ENCODE assay signal across 1 cellular context in genomic region chr5:173671121-173671949, GRCh38.
A peak's percentile ranks its signal among the peaks of the same experiment; 100 is the strongest.
TF ChIP-seq lines count a peak whose summit lies in the region.

No MANE protein-coding gene starts in this region.

TF ChIP-seq in K562, 482 proteins besides CTCF, POLR2A, EP300 and RAD21 (continued from another document and continues in another):
- TF ChIP-seq, protein P1, sequence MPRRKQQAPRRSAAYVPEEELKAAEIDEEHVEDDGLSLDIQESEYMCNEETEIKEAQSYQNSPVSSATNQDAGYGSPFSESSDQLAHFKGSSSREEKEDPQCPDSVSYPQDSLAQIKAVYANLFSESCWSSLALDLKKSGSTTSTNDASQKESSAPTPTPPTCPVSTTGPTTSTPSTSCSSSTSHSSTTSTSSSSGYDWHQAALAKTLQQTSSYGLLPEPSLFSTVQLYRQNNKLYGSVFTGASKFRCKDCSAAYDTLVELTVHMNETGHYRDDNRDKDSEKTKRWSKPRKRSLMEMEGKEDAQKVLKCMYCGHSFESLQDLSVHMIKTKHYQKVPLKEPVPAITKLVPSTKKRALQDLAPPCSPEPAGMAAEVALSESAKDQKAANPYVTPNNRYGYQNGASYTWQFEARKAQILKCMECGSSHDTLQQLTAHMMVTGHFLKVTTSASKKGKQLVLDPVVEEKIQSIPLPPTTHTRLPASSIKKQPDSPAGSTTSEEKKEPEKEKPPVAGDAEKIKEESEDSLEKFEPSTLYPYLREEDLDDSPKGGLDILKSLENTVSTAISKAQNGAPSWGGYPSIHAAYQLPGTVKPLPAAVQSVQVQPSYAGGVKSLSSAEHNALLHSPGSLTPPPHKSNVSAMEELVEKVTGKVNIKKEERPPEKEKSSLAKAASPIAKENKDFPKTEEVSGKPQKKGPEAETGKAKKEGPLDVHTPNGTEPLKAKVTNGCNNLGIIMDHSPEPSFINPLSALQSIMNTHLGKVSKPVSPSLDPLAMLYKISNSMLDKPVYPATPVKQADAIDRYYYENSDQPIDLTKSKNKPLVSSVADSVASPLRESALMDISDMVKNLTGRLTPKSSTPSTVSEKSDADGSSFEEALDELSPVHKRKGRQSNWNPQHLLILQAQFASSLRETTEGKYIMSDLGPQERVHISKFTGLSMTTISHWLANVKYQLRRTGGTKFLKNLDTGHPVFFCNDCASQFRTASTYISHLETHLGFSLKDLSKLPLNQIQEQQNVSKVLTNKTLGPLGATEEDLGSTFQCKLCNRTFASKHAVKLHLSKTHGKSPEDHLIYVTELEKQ (CRISPR knock-in tag; IDR thresholded peaks at IDR 0.05) = 0 out of 2 replicates have a peak, but pooled peaks have one; percentile 5
- TF ChIP-seq KAT8 (IDR thresholded peaks at IDR 0.05; ENCODE audit: low read depth) = no peak
- TF ChIP-seq ZNF766 (CRISPR knock-in tag; conservative IDR thresholded peaks at IDR 0.05) = peak; percentile 84
- TF ChIP-seq HDAC8 (tag; IDR thresholded peaks at IDR 0.05) = peak; percentile 90; the same call in 1 of the 2 replicates
- TF ChIP-seq NRF1 (conservative IDR thresholded peaks at IDR 0.05 in 1 of 2, IDR thresholded peaks at IDR 0.05 in 1 of 2) = no peak
- no peak for TF ChIP-seq RFX1 (IDR thresholded peaks at IDR 0.05)
- no peak for TF ChIP-seq MLLT1 (IDR thresholded peaks at IDR 0.05)
- TF ChIP-seq HES1 (IDR thresholded peaks at IDR 0.05; ENCODE audit: low read depth) = no peak
- no peak for TF ChIP-seq KAT7 (CRISPR knock-in tag; IDR thresholded peaks at IDR 0.05; ENCODE audit: borderline replicate concordance)
- no peak for TF ChIP-seq ZNF655 (CRISPR knock-in tag; IDR thresholded peaks at IDR 0.05)
- TF ChIP-seq ZNF57 (CRISPR knock-in tag; IDR thresholded peaks at IDR 0.05) = no peak
- no peak for TF ChIP-seq TAL1 (IDR thresholded peaks at IDR 0.05)
- TF ChIP-seq ZNF23 (CRISPR knock-in tag; IDR thresholded peaks at IDR 0.05) = no peak
- TF ChIP-seq ZNF311 (CRISPR knock-in tag; IDR thresholded peaks at IDR 0.05) = no peak
- TF ChIP-seq, protein P2, sequence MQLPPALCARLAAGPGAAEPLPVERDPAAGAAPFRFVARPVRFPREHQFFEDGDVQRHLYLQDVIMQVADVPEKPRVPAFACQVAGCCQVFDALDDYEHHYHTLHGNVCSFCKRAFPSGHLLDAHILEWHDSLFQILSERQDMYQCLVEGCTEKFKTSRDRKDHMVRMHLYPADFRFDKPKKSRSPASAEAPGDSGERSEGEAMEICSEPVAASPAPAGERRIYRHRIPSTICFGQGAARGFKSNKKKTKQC (CRISPR knock-in tag; IDR thresholded peaks at IDR 0.05) = no peak
- TF ChIP-seq TCF7 (IDR thresholded peaks at IDR 0.05; ENCODE audit: borderline replicate concordance) = no peak
- TF ChIP-seq PHF8 (IDR thresholded peaks at IDR 0.05; ENCODE audit: borderline replicate concordance, low read length) = no peak
- no peak for TF ChIP-seq PRMT5 (CRISPR knock-in tag; IDR thresholded peaks at IDR 0.05)
- TF ChIP-seq, protein P3, sequence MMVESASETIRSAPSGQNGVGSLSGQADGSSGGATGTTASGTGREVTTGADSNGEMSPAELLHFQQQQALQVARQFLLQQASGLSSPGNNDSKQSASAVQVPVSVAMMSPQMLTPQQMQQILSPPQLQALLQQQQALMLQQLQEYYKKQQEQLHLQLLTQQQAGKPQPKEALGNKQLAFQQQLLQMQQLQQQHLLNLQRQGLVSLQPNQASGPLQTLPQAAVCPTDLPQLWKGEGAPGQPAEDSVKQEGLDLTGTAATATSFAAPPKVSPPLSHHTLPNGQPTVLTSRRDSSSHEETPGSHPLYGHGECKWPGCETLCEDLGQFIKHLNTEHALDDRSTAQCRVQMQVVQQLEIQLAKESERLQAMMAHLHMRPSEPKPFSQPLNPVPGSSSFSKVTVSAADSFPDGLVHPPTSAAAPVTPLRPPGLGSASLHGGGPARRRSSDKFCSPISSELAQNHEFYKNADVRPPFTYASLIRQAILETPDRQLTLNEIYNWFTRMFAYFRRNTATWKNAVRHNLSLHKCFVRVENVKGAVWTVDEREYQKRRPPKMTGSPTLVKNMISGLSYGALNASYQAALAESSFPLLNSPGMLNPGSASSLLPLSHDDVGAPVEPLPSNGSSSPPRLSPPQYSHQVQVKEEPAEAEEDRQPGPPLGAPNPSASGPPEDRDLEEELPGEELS (CRISPR knock-in tag; IDR thresholded peaks at IDR 0.05; ENCODE audit: borderline replicate concordance) = no peak
- TF ChIP-seq TCFL5 (CRISPR knock-in tag; conservative IDR thresholded peaks at IDR 0.05) = no peak
- no peak for TF ChIP-seq RBBP5 (IDR thresholded peaks at IDR 0.05; ENCODE audit: borderline replicate concordance, insufficient read depth, low read length, poor library complexity, severe bottlenecking)
- no peak for TF ChIP-seq MED1 (CRISPR knock-in tag; IDR thresholded peaks at IDR 0.05; ENCODE audit: borderline replicate concordance)
- no peak for TF ChIP-seq SP1 (CRISPR knock-in tag; IDR thresholded peaks at IDR 0.05)
- TF ChIP-seq, protein P4, sequence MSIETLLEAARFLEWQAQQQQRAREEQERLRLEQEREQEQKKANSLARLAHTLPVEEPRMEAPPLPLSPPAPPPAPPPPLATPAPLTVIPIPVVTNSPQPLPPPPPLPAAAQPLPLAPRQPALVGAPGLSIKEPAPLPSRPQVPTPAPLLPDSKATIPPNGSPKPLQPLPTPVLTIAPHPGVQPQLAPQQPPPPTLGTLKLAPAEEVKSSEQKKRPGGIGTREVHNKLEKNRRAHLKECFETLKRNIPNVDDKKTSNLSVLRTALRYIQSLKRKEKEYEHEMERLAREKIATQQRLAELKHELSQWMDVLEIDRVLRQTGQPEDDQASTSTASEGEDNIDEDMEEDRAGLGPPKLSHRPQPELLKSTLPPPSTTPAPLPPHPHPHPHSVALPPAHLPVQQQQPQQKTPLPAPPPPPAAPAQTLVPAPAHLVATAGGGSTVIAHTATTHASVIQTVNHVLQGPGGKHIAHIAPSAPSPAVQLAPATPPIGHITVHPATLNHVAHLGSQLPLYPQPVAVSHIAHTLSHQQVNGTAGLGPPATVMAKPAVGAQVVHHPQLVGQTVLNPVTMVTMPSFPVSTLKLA (conservative IDR thresholded peaks at IDR 0.05) = no peak
- TF ChIP-seq SREBF2 (CRISPR knock-in tag; IDR thresholded peaks at IDR 0.05) = no peak
- no peak for TF ChIP-seq ZBTB2 (IDR thresholded peaks at IDR 0.05)
- peak in 1 of 2 experiments; percentile 64; a peak in 1 of 4 replicates for TF ChIP-seq RCOR1 (IDR thresholded peaks at IDR 0.05; ENCODE audit: borderline replicate concordance in 1 of 2, low read depth in 2 of 2, low read length in 2 of 2)
- 0 out of 2 replicates have a peak, but pooled peaks have one; percentile 40 for TF ChIP-seq RNF2 (IDR thresholded peaks at IDR 0.05)
- no peak for TF ChIP-seq PCBP2 (IDR thresholded peaks at IDR 0.05; ENCODE audit: low read depth, low read length, poor library complexity, severe bottlenecking)
- TF ChIP-seq, protein P5, sequence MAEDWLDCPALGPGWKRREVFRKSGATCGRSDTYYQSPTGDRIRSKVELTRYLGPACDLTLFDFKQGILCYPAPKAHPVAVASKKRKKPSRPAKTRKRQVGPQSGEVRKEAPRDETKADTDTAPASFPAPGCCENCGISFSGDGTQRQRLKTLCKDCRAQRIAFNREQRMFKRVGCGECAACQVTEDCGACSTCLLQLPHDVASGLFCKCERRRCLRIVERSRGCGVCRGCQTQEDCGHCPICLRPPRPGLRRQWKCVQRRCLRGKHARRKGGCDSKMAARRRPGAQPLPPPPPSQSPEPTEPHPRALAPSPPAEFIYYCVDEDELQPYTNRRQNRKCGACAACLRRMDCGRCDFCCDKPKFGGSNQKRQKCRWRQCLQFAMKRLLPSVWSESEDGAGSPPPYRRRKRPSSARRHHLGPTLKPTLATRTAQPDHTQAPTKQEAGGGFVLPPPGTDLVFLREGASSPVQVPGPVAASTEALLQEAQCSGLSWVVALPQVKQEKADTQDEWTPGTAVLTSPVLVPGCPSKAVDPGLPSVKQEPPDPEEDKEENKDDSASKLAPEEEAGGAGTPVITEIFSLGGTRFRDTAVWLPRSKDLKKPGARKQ (CRISPR knock-in tag; IDR thresholded peaks at IDR 0.05) = no peak
- no peak for TF ChIP-seq KLF10 (CRISPR knock-in tag; IDR thresholded peaks at IDR 0.05)
- no peak for TF ChIP-seq SMAD2 (IDR thresholded peaks at IDR 0.05; ENCODE audit: low read depth, low read length)
- TF ChIP-seq, protein P6, sequence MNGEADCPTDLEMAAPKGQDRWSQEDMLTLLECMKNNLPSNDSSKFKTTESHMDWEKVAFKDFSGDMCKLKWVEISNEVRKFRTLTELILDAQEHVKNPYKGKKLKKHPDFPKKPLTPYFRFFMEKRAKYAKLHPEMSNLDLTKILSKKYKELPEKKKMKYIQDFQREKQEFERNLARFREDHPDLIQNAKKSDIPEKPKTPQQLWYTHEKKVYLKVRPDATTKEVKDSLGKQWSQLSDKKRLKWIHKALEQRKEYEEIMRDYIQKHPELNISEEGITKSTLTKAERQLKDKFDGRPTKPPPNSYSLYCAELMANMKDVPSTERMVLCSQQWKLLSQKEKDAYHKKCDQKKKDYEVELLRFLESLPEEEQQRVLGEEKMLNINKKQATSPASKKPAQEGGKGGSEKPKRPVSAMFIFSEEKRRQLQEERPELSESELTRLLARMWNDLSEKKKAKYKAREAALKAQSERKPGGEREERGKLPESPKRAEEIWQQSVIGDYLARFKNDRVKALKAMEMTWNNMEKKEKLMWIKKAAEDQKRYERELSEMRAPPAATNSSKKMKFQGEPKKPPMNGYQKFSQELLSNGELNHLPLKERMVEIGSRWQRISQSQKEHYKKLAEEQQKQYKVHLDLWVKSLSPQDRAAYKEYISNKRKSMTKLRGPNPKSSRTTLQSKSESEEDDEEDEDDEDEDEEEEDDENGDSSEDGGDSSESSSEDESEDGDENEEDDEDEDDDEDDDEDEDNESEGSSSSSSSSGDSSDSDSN (IDR thresholded peaks at IDR 0.05; ENCODE audit: borderline replicate concordance in 1 of 2, low read depth in 2 of 2, low read length in 2 of 2) = no peak
- peak; percentile 86; the same call in 1 of the 2 replicates for TF ChIP-seq BCOR (IDR thresholded peaks at IDR 0.05)
- peak; percentile 11; the same call in 1 of the 2 replicates for TF ChIP-seq HOMEZ (CRISPR knock-in tag; IDR thresholded peaks at IDR 0.05)
- no peak for TF ChIP-seq ZNF224 (CRISPR knock-in tag; IDR thresholded peaks at IDR 0.05)
- no peak for TF ChIP-seq TAF1 (IDR thresholded peaks at IDR 0.05; ENCODE audit: control insufficient read depth, extremely low read depth, insufficient read depth, low read length, severe bottlenecking)
- peak; percentile 60; the same call in 1 of the 2 replicates for TF ChIP-seq NFXL1 (CRISPR knock-in tag; IDR thresholded peaks at IDR 0.05)
- TF ChIP-seq, protein P7, sequence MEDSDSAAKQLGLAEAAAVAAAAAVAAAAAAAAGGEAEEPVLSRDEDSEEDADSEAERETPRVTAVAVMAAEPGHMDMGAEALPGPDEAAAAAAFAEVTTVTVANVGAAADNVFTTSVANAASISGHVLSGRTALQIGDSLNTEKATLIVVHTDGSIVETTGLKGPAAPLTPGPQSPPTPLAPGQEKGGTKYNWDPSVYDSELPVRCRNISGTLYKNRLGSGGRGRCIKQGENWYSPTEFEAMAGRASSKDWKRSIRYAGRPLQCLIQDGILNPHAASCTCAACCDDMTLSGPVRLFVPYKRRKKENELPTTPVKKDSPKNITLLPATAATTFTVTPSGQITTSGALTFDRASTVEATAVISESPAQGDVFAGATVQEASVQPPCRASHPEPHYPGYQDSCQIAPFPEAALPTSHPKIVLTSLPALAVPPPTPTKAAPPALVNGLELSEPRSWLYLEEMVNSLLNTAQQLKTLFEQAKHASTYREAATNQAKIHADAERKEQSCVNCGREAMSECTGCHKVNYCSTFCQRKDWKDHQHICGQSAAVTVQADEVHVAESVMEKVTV (CRISPR knock-in tag; IDR thresholded peaks at IDR 0.05) = 0 out of 2 replicates have a peak, but pooled peaks have one; percentile 30
- no peak for TF ChIP-seq BRF1 (IDR thresholded peaks at IDR 0.05; ENCODE audit: borderline replicate concordance, extremely low read depth, insufficient read length)
